In the genomic region with DNA sequence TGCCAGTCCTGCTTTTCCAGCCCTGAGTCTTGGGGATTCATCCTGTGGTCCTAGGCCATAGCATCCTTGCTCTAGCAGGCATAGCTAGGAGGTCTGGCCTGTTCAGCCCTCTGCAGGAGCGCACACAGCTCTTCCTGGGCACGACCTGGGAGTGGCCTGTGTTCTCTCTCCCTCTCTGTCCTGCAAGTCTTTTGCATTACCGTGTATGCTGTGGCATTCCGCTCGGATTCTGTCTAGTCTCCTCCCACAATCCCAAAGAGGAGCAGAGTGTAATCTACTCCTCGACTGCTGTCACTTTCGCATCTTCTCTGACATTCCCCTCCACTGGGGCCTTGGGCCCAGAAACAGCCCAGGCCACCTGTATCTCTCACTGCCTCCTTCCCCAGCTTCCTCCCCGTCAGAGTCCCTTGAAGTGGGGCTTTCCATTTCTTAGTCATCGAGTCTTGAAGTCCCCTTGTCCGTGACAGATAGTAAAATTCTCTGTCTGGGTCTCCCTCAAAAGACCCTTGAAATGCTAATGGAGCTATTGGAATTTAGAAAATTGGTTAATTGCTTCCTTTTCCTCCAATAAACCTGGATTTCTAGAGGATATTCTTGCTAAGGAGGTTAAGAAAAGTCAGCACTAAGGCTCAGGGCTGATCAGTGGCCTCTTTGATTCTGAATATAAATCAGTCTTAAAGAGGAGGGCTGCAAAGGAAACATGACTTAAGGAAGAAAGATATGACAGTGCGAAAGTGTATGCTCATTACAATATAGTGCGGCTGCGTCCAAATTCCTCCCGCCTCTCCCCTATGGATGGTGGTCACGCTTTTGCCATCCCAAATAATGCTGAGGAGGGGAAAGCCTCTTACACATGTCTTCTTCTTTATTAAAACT, we compare ENCODE assay signal across 8 cellular contexts.
DNase-seq lines count a peak whose midpoint lies in the region; ATAC-seq and TF ChIP-seq lines count a peak whose summit lies in the region.
"Not testable (repeated sequence)": the region's sequence is repeated elsewhere in the genome, so short reads cannot be mapped to it uniquely, and the experiment has no call there.

No MANE protein-coding gene starts in this region.

- H3F3A ChIP-seq in Loucy (ENCODE audit: low read depth), result not testable (repeated sequence)

- H3K27me3 Mint-ChIP-seq in CD8-positive, alpha-beta T cell (ENCODE audit: low read depth); naive B cell: not testable (repeated sequence)

- H3K4me2 ChIP-seq in Loucy (ENCODE audit: low read depth, low read length, poor library complexity, severe bottlenecking), result peak overlapping the region; percentile 31

- H3K9me3 Mint-ChIP-seq in CD8-positive, alpha-beta T cell; naive B cell: not testable (repeated sequence)

- not testable (repeated sequence) for H3K4me3 ChIP-seq in CD8-positive, alpha-beta T cell (ENCODE audit: low read depth, low read length); Loucy (ENCODE audit: low read length, poor library complexity, severe bottlenecking)

- CTCF ChIA-PET in CD8-positive, alpha-beta T cell (lab: Charles Lee), result not testable (repeated sequence)

- H3K4me1 ChIP-seq in CD8-positive, alpha-beta T cell (ENCODE audit: insufficient read depth, low read length); Loucy (ENCODE audit: insufficient read depth, low read length, poor library complexity, severe bottlenecking): not testable (repeated sequence)

- H3K36me3 Mint-ChIP-seq in CD8-positive, alpha-beta T cell; naive B cell: not testable (repeated sequence)

- not testable (repeated sequence) for H3K79me2 ChIP-seq in Loucy (ENCODE audit: insufficient read depth, low read length)

- H3K27ac Mint-ChIP-seq in CD8-positive, alpha-beta T cell, result not testable (repeated sequence)
- H3K27ac Mint-ChIP-seq in naive B cell, result peak overlapping the region in 4 of 6 donors; percentile 56 to 94 (median 88)

- H3K36me3 ChIP-seq in CD8-positive, alpha-beta T cell (ENCODE audit: insufficient read depth, low read length); Loucy (ENCODE audit: insufficient read depth, low read length): not testable (repeated sequence)

- H3K27ac ChIP-seq in CD8-positive, alpha-beta T cell (ENCODE audit: low read depth, low read length), result not testable (repeated sequence)

- TF ChIP-seq CTCF in CD8-positive, alpha-beta T cell (IDR thresholded peaks at IDR 0.05); Loucy (conservative IDR thresholded peaks at IDR 0.05; ENCODE audit: low read length): not testable (repeated sequence)

- DNase-seq in CD8-positive, alpha-beta T cell; naive B cell: not testable (repeated sequence)
- DNase-seq in activated CD8-positive, alpha-beta memory T cell treated with anti-CD3 and anti-CD28 coated beads for 24 hours, result peak; percentile 59

- not testable (repeated sequence) for H3K4me1 Mint-ChIP-seq in CD8-positive, alpha-beta T cell (ENCODE audit: low read depth); naive B cell

- intact Hi-C loops in CD8-positive, alpha-beta T cell (cut with DNase I, micrococcal nuclease), result not testable (repeated sequence)

- H3K9ac ChIP-seq in Loucy (ENCODE audit: low read depth, low read length, poor library complexity, severe bottlenecking), result not testable (repeated sequence)

- H3K9me3 ChIP-seq in CD8-positive, alpha-beta T cell (ENCODE audit: low read length); Loucy (ENCODE audit: insufficient read depth, low read depth, low read length): not testable (repeated sequence)

- H2AFZ ChIP-seq in Loucy (ENCODE audit: low read length), result not testable (repeated sequence)

- H3K27me3 ChIP-seq in CD8-positive, alpha-beta T cell (ENCODE audit: insufficient read depth, low read length); Loucy (ENCODE audit: insufficient read depth, low read length, poor library complexity, severe bottlenecking): not testable (repeated sequence)

- not testable (repeated sequence) for H3K9me2 ChIP-seq in Loucy (replicated peaks; ENCODE audit: low read depth, low read length)

- peak; percentile 51 for ATAC-seq in CD8-positive, alpha-beta T cell
- peak; percentile 73 for ATAC-seq in GM18870 (IDR thresholded peaks at IDR 0.05; ENCODE audit: unreplicated experiment)
- ATAC-seq in GM21381 (IDR thresholded peaks at IDR 0.05; ENCODE audit: unreplicated experiment), result peak; percentile 68
- ATAC-seq in HG02759 (IDR thresholded peaks at IDR 0.05; ENCODE audit: unreplicated experiment), result peak; percentile 82
- peak; percentile 68 for ATAC-seq in HG03135 (IDR thresholded peaks at IDR 0.05; ENCODE audit: unreplicated experiment)
- ATAC-seq in naive B cell (ENCODE audit: low read depth in 2 of 2), result peak; percentile 71 to 77

- not testable (repeated sequence) for H4K20me1 ChIP-seq in Loucy (ENCODE audit: insufficient read depth, low read length, poor library complexity, severe bottlenecking)

- not testable (repeated sequence) for H3K4me3 Mint-ChIP-seq in CD8-positive, alpha-beta T cell; naive B cell

- POLR2A ChIA-PET in CD8-positive, alpha-beta T cell (lab: Charles Lee), result not testable (repeated sequence)
